28 cellular contexts compared by ENCODE assay signal in the genomic region with DNA sequence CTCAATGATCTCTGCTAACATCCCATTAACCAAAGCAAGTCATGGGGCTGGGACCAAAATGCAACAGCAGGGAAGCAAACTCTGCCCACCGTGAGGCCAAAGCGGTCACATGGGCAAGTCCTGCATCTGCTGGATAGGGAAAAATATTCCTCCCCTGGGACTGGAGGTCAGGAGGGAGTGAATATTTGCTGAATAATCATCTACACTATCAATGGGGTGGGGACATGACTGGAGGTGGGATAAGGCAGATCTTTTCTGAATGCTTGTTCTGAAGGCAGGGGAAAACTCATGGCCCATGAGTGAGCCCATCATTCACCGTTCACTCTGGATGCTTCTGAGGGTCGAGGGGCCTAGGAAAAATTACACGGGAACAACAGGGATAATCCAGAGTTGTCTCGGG.
"Had no signal": no experiment of that assay in that cellular context is flagged by ENCODE, and none has a peak within 500 bp of the region (broad histone marks: within the 10 kb centered on the region; RNA-seq: fewer than 3 reads in every experiment).

No MANE protein-coding gene starts in this region.

- H3K36me3 ChIP-seq: adrenal gland, colonic mucosa, heart left ventricle had no signal

- H3K4me3 Mint-ChIP-seq: activated CD4-positive, alpha-beta memory T cell treated with anti-CD3 and anti-CD28 coated beads for 36 hours; activated CD4-positive, alpha-beta T cell treated with anti-CD3 and anti-CD28 coated beads for 36 hours; activated CD4-positive, alpha-beta T cell treated with anti-CD3 and anti-CD28 coated beads, Interleukin-2, amount 10 ng/mL, durations not matched to agents 24 days and 14 days; activated CD8-positive, alpha-beta T cell treated with anti-CD3 and anti-CD28 coated beads, Interleukin-2, amount 10 ng/mL, durations not matched to agents 7 days and 5 days; activated naive CD4-positive, alpha-beta T cell treated with anti-CD3 and anti-CD28 coated beads for 36 hours; activated naive CD4-positive, alpha-beta T cell treated with anti-CD3 and anti-CD28 coated beads, Interleukin-2, amount 50 U/mL, for 24 hours; activated naive CD8-positive, alpha-beta T cell treated with anti-CD3 and anti-CD28 coated beads for 36 hours; activated naive CD8-positive, alpha-beta T cell treated with anti-CD3 and anti-CD28 coated beads, Interleukin-2, amount 50 U/mL, for 24 hours; activated T-cell treated with anti-CD3 and anti-CD28 coated beads, Interleukin-2, amount 50 U/mL, for 4 hours; activated T-helper 17 cell treated with anti-CD3 and anti-CD28 coated beads, Interleukin-2, amount 50 U/mL, for 72 hours; dendritic cell treated with granulocyte-macrophage colony-stimulating factor and Interleukin-4, amounts not matched to agents 40 ng/mL and 50 ng/mL, for 4 days; endodermal cell; T-helper 17 cell; T-helper 2 cell treated with Interferon-gamma antibody and Interleukin-4, amounts not matched to agents 5 μg/mL and 100 μg/mL, for 36 hours had no signal

- H3K27me3 ChIP-seq: adrenal gland, body of pancreas, colonic mucosa had no signal

- H3K4me3 ChIP-seq: adrenal gland, body of pancreas, colonic mucosa, dorsolateral prefrontal cortex, heart left ventricle had no signal

- DNase-seq: activated CD4-positive, alpha-beta memory T cell treated with anti-CD3 and anti-CD28 coated beads for 36 hours; activated CD4-positive, alpha-beta T cell treated with anti-CD3 and anti-CD28 coated beads for 36 hours; activated CD4-positive, alpha-beta T cell treated with anti-CD3 and anti-CD28 coated beads, Interleukin-2, amount 10 ng/mL, durations not matched to agents 24 days and 14 days; activated CD4-positive, CD25-positive, alpha-beta regulatory T cell; activated CD4-positive, CD25-positive, alpha-beta regulatory T cell treated with anti-CD3 and anti-CD28 coated beads, Interleukin-2, amount 50 U/mL, for 72 hours; activated CD8-positive, alpha-beta T cell treated with anti-CD3 and anti-CD28 coated beads, Interleukin-2, amount 10 ng/mL, durations not matched to agents 7 days and 5 days; activated effector memory CD4-positive, alpha-beta T cell treated with anti-CD3 and anti-CD28 coated beads, Interleukin-2, amount 50 U/mL, for 16 hours; activated naive CD4-positive, alpha-beta T cell treated with anti-CD3 and anti-CD28 coated beads for 36 hours; activated naive CD8-positive, alpha-beta T cell treated with anti-CD3 and anti-CD28 coated beads for 36 hours; activated naive CD8-positive, alpha-beta T cell treated with anti-CD3 and anti-CD28 coated beads, Interleukin-2, amount 50 U/mL, for 24 hours; activated T-cell treated with anti-CD3 and anti-CD28 coated beads, Interleukin-2, amount 50 U/mL, for 4 hours; adrenal gland; amygdala; aorta; body of pancreas; caudate nucleus; colonic mucosa; dorsolateral prefrontal cortex; effector memory CD4-positive, alpha-beta T cell; endodermal cell; T-helper 1 cell; T-helper 17 cell; T1000 had no signal

- H3K27ac Mint-ChIP-seq: activated CD4-positive, alpha-beta memory T cell treated with anti-CD3 and anti-CD28 coated beads for 36 hours; activated CD4-positive, alpha-beta T cell treated with anti-CD3 and anti-CD28 coated beads for 36 hours; activated CD4-positive, alpha-beta T cell treated with anti-CD3 and anti-CD28 coated beads, Interleukin-2, amount 10 ng/mL, durations not matched to agents 24 days and 14 days; activated CD8-positive, alpha-beta T cell treated with anti-CD3 and anti-CD28 coated beads, Interleukin-2, amount 10 ng/mL, durations not matched to agents 7 days and 5 days; activated naive CD4-positive, alpha-beta T cell treated with anti-CD3 and anti-CD28 coated beads for 36 hours; activated naive CD4-positive, alpha-beta T cell treated with anti-CD3 and anti-CD28 coated beads, Interleukin-2, amount 50 U/mL, for 24 hours; activated naive CD8-positive, alpha-beta T cell treated with anti-CD3 and anti-CD28 coated beads for 36 hours; activated naive CD8-positive, alpha-beta T cell treated with anti-CD3 and anti-CD28 coated beads, Interleukin-2, amount 50 U/mL, for 24 hours; activated T-helper 17 cell treated with anti-CD3 and anti-CD28 coated beads, Interleukin-2, amount 50 U/mL, for 72 hours; dendritic cell treated with granulocyte-macrophage colony-stimulating factor and Interleukin-4, amounts not matched to agents 40 ng/mL and 50 ng/mL, for 4 days; endodermal cell; T-helper 17 cell; T-helper 2 cell treated with Interferon-gamma antibody and Interleukin-4, amounts not matched to agents 5 μg/mL and 100 μg/mL, for 36 hours had no signal

- H3K36me3 Mint-ChIP-seq: activated CD4-positive, alpha-beta memory T cell treated with anti-CD3 and anti-CD28 coated beads for 36 hours; activated naive CD4-positive, alpha-beta T cell treated with anti-CD3 and anti-CD28 coated beads, Interleukin-2, amount 50 U/mL, for 24 hours; activated naive CD8-positive, alpha-beta T cell treated with anti-CD3 and anti-CD28 coated beads for 36 hours had no signal

- H3K27ac ChIP-seq: adrenal gland, body of pancreas, colonic mucosa, dorsolateral prefrontal cortex, heart left ventricle had no signal

- H3K4me1 ChIP-seq: adrenal gland, body of pancreas, colonic mucosa, heart left ventricle had no signal

- H3K9me3 ChIP-seq: adrenal gland, body of pancreas, colonic mucosa, heart left ventricle had no signal

- H3K27me3 Mint-ChIP-seq: activated naive CD8-positive, alpha-beta T cell treated with anti-CD3 and anti-CD28 coated beads, Interleukin-2, amount 50 U/mL, for 24 hours had no signal

- H3K9me3 Mint-ChIP-seq: activated CD4-positive, alpha-beta memory T cell treated with anti-CD3 and anti-CD28 coated beads for 36 hours; activated CD4-positive, alpha-beta T cell treated with anti-CD3 and anti-CD28 coated beads, Interleukin-2, amount 10 ng/mL, durations not matched to agents 24 days and 14 days; activated naive CD4-positive, alpha-beta T cell treated with anti-CD3 and anti-CD28 coated beads for 36 hours; activated naive CD4-positive, alpha-beta T cell treated with anti-CD3 and anti-CD28 coated beads, Interleukin-2, amount 50 U/mL, for 24 hours; activated naive CD8-positive, alpha-beta T cell treated with anti-CD3 and anti-CD28 coated beads for 36 hours; activated naive CD8-positive, alpha-beta T cell treated with anti-CD3 and anti-CD28 coated beads, Interleukin-2, amount 50 U/mL, for 24 hours; activated T-cell treated with anti-CD3 and anti-CD28 coated beads, Interleukin-2, amount 50 U/mL, for 4 hours; activated T-helper 17 cell treated with anti-CD3 and anti-CD28 coated beads, Interleukin-2, amount 50 U/mL, for 72 hours; dendritic cell treated with granulocyte-macrophage colony-stimulating factor and Interleukin-4, amounts not matched to agents 40 ng/mL and 50 ng/mL, for 4 days; endodermal cell; T-helper 2 cell treated with Interferon-gamma antibody and Interleukin-4, amounts not matched to agents 5 μg/mL and 100 μg/mL, for 36 hours had no signal

- H3K4me1 Mint-ChIP-seq: activated CD4-positive, alpha-beta T cell treated with anti-CD3 and anti-CD28 coated beads for 36 hours; activated CD4-positive, alpha-beta T cell treated with anti-CD3 and anti-CD28 coated beads, Interleukin-2, amount 10 ng/mL, durations not matched to agents 24 days and 14 days; activated naive CD4-positive, alpha-beta T cell treated with anti-CD3 and anti-CD28 coated beads, Interleukin-2, amount 50 U/mL, for 24 hours; activated naive CD8-positive, alpha-beta T cell treated with anti-CD3 and anti-CD28 coated beads for 36 hours; activated naive CD8-positive, alpha-beta T cell treated with anti-CD3 and anti-CD28 coated beads, Interleukin-2, amount 50 U/mL, for 24 hours; activated T-helper 17 cell treated with anti-CD3 and anti-CD28 coated beads, Interleukin-2, amount 50 U/mL, for 72 hours had no signal
